Comparison of ENCODE assay signal across 20 cellular contexts in the genomic region with DNA sequence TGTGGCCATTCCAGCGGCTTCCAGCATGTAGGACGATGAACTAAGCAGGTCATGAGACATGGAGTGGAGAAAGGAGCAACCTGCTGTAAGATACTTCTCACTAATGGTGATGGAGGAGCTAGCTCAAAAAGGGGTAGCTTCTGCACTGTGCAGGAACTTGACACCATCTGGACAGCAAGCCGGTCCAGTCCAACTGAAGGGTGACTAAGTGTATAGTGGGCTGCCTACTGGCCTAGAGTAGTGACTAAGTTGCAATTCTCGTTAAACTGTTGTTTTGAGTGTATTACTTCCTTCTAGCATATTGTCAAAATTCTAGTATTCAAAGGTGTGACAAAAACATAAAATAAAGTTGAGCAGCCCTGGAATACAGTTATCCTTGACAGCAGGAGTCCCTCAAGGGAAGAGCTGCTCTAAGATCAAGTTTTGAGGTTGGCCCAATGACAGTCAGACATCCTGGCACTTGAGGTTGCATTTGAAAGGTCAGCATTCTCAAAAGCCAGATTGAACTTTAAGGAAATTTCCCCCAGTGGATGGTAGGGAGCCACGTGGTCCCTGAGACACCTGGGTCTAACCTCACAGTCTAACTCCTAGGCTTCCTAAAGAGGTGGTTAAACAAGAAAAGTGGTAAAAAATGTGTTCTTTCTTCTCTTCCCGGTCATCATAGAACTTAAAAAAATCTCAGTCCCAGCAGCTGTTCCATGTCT. TPM values are rescaled to one million over a fixed set of nuclear protein-coding genes. Genes with fewer than 3 reads are reported as not detected.
"Had no signal": no experiment of that assay in that cellular context is flagged by ENCODE, and none has a peak within 500 bp of the region (broad histone marks: within the 10 kb centered on the region; RNA-seq: fewer than 3 reads in every experiment).

No MANE protein-coding gene starts in this region.

- DNase-seq: activated CD4-positive, alpha-beta T cell treated with anti-CD3 and anti-CD28 coated beads for 1 hour; activated CD4-positive, alpha-beta T cell treated with anti-CD3 and anti-CD28 coated beads, Interleukin-2, amount 50 U/mL, for 4 hours; activated CD8-positive, alpha-beta memory T cell treated with anti-CD3 and anti-CD28 coated beads, Interleukin-2, amount 10 ng/mL, durations not matched to agents 7 days and 5 days; activated naive CD4-positive, alpha-beta T cell treated with anti-CD3 and anti-CD28 coated beads, Interleukin-2, amount 10 ng/mL, durations not matched to agents 7 days and 5 days; activated T-cell treated with anti-CD3 and anti-CD28 coated beads, Interleukin-2, amount 50 U/mL, for 1 hour; erythroblast; foreskin melanocyte; left ventricle myocardium superior; mesenchymal stem cell; naive thymus-derived CD8-positive, alpha-beta T cell; retina; stimulated activated CD4-positive, alpha-beta T cell treated with anti-CD3 and anti-CD28 coated beads, Interleukin-2, amount 100 ng/mL, for 48 hours; T-helper 9 cell had no signal

- H3K27me3 ChIP-seq: ascending aorta had no signal

- H3K27ac ChIP-seq: ascending aorta, neutrophil had no signal

- H3K4me1 ChIP-seq: ascending aorta had no signal

- H3K4me3 ChIP-seq: ascending aorta had no signal

- H3K36me3 ChIP-seq: ascending aorta had no signal

- H3K9me3 ChIP-seq: ascending aorta, neutrophil had no signal

- ATAC-seq: activated CD8-positive, alpha-beta memory T cell treated with anti-CD3 and anti-CD28 coated beads, Interleukin-2, amount 10 ng/mL, durations not matched to agents 7 days and 5 days; left ventricle myocardium superior; naive thymus-derived CD8-positive, alpha-beta T cell; stimulated activated memory B cell treated with anti-CD40 and anti-IgM and Interleukin-4, amounts not matched to agents 10 μg/mL and 1 μg/mL and 100 μg/mL, for 72 hours had no signal

RNA-seq across cellular contexts. Expression of gene MAGEA6, which starts 53.0 kb away (rescaled TPM):
- total RNA-seq: activated CD8-positive, alpha-beta memory T cell treated with anti-CD3 and anti-CD28 coated beads, Interleukin-2, amount 10 ng/mL, durations not matched to agents 7 days and 5 days; ascending aorta; bronchial epithelial cell; chondrocyte; kidney epithelial cell; left ventricle myocardium superior; naive thymus-derived CD8-positive, alpha-beta T cell; urinary bladder had no signal
